Comparison of ENCODE assay signal across 8 cellular contexts in the genomic region with DNA sequence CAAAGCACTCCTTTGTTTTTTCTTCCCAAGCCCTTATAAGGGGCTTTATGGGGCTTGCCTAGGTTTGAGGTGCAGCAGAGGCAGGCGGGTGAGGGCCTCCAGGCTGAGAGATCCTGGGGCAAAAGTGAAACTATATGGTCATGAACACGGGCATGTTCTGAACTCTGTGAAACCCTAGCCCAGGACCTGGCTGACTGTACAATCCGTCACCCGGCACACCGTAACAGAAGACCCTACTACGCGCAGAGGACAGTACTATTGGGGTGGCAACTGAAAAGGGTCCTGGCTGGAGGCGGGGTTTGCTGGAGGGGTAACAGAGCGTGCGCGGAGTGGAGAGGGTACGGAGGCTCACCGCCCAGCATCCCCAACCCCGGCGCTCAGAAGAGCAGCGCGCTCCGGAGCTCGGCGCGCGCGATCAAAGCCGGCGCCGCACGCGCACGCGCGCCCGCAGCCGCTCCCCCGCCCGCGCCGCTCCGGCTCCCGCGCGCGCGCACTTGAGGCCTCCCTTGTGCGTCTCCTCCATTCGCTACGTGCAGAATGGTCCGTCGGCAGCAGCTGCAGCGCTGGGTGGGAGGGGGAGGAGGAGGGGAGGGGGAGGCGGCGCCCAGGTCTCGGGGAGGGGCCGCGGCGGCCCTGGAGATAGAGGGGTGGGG. TPM values are rescaled to one million over a fixed set of nuclear protein-coding genes. Genes with fewer than 3 reads are reported as not detected.
DNase-seq lines count a peak whose midpoint lies in the region; ATAC-seq, FAIRE-seq and TF ChIP-seq lines count a peak whose summit lies in the region.

No MANE protein-coding gene starts in this region.

- H3K27ac ChIP-seq in RWPE1, result peak overlapping the region; percentile 65
- peak overlapping the region; percentile 54 to 55 for H3K27ac ChIP-seq in ascending aorta
- H3K27ac ChIP-seq in smooth muscle cell (ENCODE audit: low read depth), result peak overlapping the region; percentile 96

- no peaks in the 10 kb centered on the region for H3K79me2 ChIP-seq in smooth muscle cell (ENCODE audit: low read depth)

- peak; percentile 67 for ATAC-seq in HG02759 (IDR thresholded peaks at IDR 0.05; ENCODE audit: unreplicated experiment)

- FAIRE-seq in GM12891 (lab: Jason Lieb, UNC), result peak; percentile 89

- peak; percentile 54; the same call in 1 of the 2 replicates for TF ChIP-seq POLR2A in GM12891 (IDR thresholded peaks at IDR 0.05; ENCODE audit: low read depth, low read length)

- POLR2A ChIA-PET in RWPE1 (lab: Yijun Ruan, JAX; ENCODE audit: low non-redundant PET), result interaction anchor here (0.7 kb wide), 1 partner anchor 302 kb away, joined by 6 read pairs; no protein-coding TSS in a partner anchor

- 4% methylated on average over 28 of the region's 55 CpGs for WGBS in smooth muscle cell (ENCODE audit: low lambda C conversion rate)

- H3K4me1 ChIP-seq in ascending aorta (peaks cover 4 to 26% of the 10 kb centered on the region in 2 donors), iPS-15b (ENCODE audit: control insufficient read depth, insufficient read depth, low read length) (peaks cover 20% of the 10 kb centered on the region), smooth muscle cell (ENCODE audit: low read depth) (peaks cover 42% of the 10 kb centered on the region)

- no peaks in the 10 kb centered on the region for H4K20me1 ChIP-seq in smooth muscle cell (ENCODE audit: low read depth)

- CTCF ChIA-PET in RWPE1 (lab: Yijun Ruan, JAX), result interaction anchor here (0.6 to 2.8 kb wide), 6 partner anchors 8 to 406 kb away, joined by 3 to 16 read pairs (median 8); a partner anchor contains a TSS

- TF ChIP-seq CTCF in RWPE1 (conservative IDR thresholded peaks at IDR 0.05; ENCODE audit: low read depth) (no peak), ascending aorta (IDR thresholded peaks at IDR 0.05) (no peak), smooth muscle cell (IDR thresholded peaks at IDR 0.05; ENCODE audit: borderline replicate concordance, insufficient read depth, poor library complexity, severe bottlenecking) (no peak)

- H3K36me3 ChIP-seq in ascending aorta, result no peaks in the 10 kb centered on the region
- H3K36me3 ChIP-seq in iPS-15b (ENCODE audit: control insufficient read depth, insufficient read depth, low read length), result no peaks in the 10 kb centered on the region
- H3K36me3 ChIP-seq in smooth muscle cell (ENCODE audit: low read depth), result no peaks in the 10 kb centered on the region

- H3K9me3 ChIP-seq in ascending aorta (no peaks in the 10 kb centered on the region), iPS-15b (ENCODE audit: control insufficient read depth, insufficient read depth, low read length) (no peaks in the 10 kb centered on the region), smooth muscle cell (replicated peaks; ENCODE audit: low read depth) (no peaks in the 10 kb centered on the region)

- DNase-seq in GM12891 (ENCODE audit: insufficient read length, low spot score) (peak; percentile 85), RWPE1 (ENCODE audit: low spot score) (peak; percentile 76), ascending aorta (ENCODE audit: low spot score in 2 of 2) (peak in 1 of 2 donors; percentile 83), smooth muscle cell (lab: John Stamatoyannopoulos, UW; ENCODE audit: unreplicated experiment) (no peak), NCI-H774 (lab: John Stamatoyannopoulos, UW) (no peak)
- DNase-seq in effector CD8-positive, alpha-beta T cell (lab: John Stamatoyannopoulos, UW), result no peak

- no peak overlapping the region for H2AFZ ChIP-seq in smooth muscle cell (ENCODE audit: low read depth)

- H3F3A ChIP-seq in smooth muscle cell (ENCODE audit: low read depth), result peaks cover 29% of the 10 kb centered on the region

- H3K4me3 ChIP-seq in ascending aorta, result peak overlapping the region; percentile 57 to 71
- peak overlapping the region; percentile 75 for H3K4me3 ChIP-seq in iPS-15b (ENCODE audit: low read depth, low read length)
- H3K4me3 ChIP-seq in smooth muscle cell, result peak overlapping the region; percentile 46

- intact Hi-C loops in ascending aorta (cut with DNase I), result loop anchor here (2.0 kb wide), 1 partner anchor 14 kb away; no protein-coding TSS in a partner anchor

- peak overlapping the region; percentile 39 for H3K9ac ChIP-seq in iPS-15b (ENCODE audit: low read depth, low read length)
- H3K9ac ChIP-seq in smooth muscle cell (ENCODE audit: low read depth), result peak overlapping the region; percentile 10

- H3K4me2 ChIP-seq in smooth muscle cell, result peak overlapping the region; percentile 81

- H3K27me3 ChIP-seq in ascending aorta, result no peaks in the 10 kb centered on the region
- H3K27me3 ChIP-seq in iPS-15b (ENCODE audit: control insufficient read depth, insufficient read depth, low read length), result peaks cover 8% of the 10 kb centered on the region
- H3K27me3 ChIP-seq in smooth muscle cell (ENCODE audit: low read depth), result no peaks in the 10 kb centered on the region

TF ChIP-seq in GM12891, 5 proteins besides CTCF, POLR2A, EP300 and RAD21:
- peak; percentile 53 for TF ChIP-seq POLR2AphosphoS5 (IDR thresholded peaks at IDR 0.05; ENCODE audit: low read depth, low read length)
- TF ChIP-seq SPI1 (IDR thresholded peaks at IDR 0.05; ENCODE audit: low read depth, low read length), result no peak

RNA-seq across cellular contexts. Expression of a gene that starts 54.2 kb away (rescaled TPM):
- 82.0 TPM for polyA plus RNA-seq in GM12891 (2012; ENCODE audit: low read depth, missing spikeins)
- total RNA-seq in ascending aorta (61.8 TPM), smooth muscle cell (29.2 and 53.4 TPM in 2 replicates)
- 97.9 and 99.5 TPM in 2 replicates for polyA plus RNA-seq in smooth muscle cell

RNA-seq across cellular contexts. Expression of a gene that starts 54.3 kb away (rescaled TPM):
- 7.0 TPM for polyA plus RNA-seq in GM12891 (2012; ENCODE audit: low read depth, missing spikeins)
- 9.6 TPM for total RNA-seq in ascending aorta
- total RNA-seq in smooth muscle cell, result 16.0 and 21.2 TPM in 2 replicates
- polyA plus RNA-seq in smooth muscle cell, result 10.8 and 15.8 TPM in 2 replicates

Comparison
In these comparisons a context has a peak if more than half of its experiments do, and no peak if none do; other contexts are left out.
1. DNase-seq: peak in GM12891 (single experiment) and RWPE1 (single experiment); none in smooth muscle cell (single experiment), effector CD8-positive, alpha-beta T cell (single experiment) and NCI-H774 (single experiment).
2. Peak in every context shown above with its lines, with median percentiles within 50 percentile points of each other: H3K27ac ChIP-seq and H3K4me3 ChIP-seq.